ENCODE assay signal across 24 cellular contexts in the genomic region with DNA sequence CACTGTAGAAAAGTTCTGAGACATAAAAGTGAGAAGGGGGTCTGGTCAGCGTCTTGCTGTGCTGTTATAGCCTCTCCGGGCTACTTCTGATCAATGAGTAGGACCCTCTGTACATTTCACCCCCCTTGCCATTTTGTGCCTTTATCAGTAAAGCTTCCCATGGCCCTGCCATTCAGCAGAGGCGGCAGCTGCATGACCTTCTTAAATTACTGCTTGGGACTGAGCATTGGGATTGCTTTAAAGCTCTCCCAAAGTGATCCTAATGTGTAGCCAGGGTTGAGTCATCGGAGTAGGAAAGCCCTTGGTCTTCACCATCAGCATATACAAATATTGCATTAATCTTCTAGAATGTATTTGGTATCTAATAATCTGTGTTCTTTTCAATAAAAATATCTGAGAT.
"Had no signal": no experiment of that assay in that cellular context is flagged by ENCODE, and none has a peak within 500 bp of the region (broad histone marks: within the 10 kb centered on the region; RNA-seq: fewer than 3 reads in every experiment).

No MANE protein-coding gene starts in this region.

- H3K4me2 ChIP-seq: PC-9 had no signal

- H3K27ac ChIP-seq: ascending aorta, PC-9, RWPE1, SK-N-MC had no signal

- ATAC-seq: activated CD8-positive, alpha-beta T cell treated with anti-CD3 and anti-CD28 coated beads, Interleukin-2, amount 10 ng/mL, durations not matched to agents 7 days and 5 days; K562; Right ventricle myocardium inferior had no signal

- H3K9me3 Mint-ChIP-seq: activated naive CD4-positive, alpha-beta T cell treated with anti-CD3 and anti-CD28 coated beads, Interleukin-2, amount 50 U/mL, for 24 hours; activated T-helper 2 cell treated with anti-CD3 and anti-CD28 coated beads, Interferon-gamma antibody, Interleukin-2, Interleukin-4, amounts not matched to agents 10 μg/mL and 5 μg/mL and 100 μg/mL, durations not matched to agents 14 hours and 24 hours and 36 hours; T-helper 2 cell treated with Interferon-gamma antibody and Interleukin-4, amounts not matched to agents 5 μg/mL and 100 μg/mL, for 36 hours had no signal

- H3K36me3 ChIP-seq: ascending aorta had no signal

- H3K27me3 ChIP-seq: ascending aorta had no signal

- DNase-seq: activated CD4-positive, alpha-beta T cell treated with anti-CD3 and anti-CD28 coated beads, Interleukin-2, amount 10 ng/mL, durations not matched to agents 24 days and 14 days; activated CD4-positive, alpha-beta T cell treated with anti-CD3 and anti-CD28 coated beads, Interleukin-2, amount 50 U/mL, for 48 hours; activated CD8-positive, alpha-beta T cell treated with anti-CD3 and anti-CD28 coated beads, Interleukin-2, amount 10 ng/mL, durations not matched to agents 7 days and 5 days; activated gamma-delta T cell; activated naive CD4-positive, alpha-beta T cell treated with Interleukin-2 at 50 U/mL for 16 hours; activated naive CD8-positive, alpha-beta T cell treated with anti-CD3 and anti-CD28 coated beads, Interleukin-2, amount 10 ng/mL, durations not matched to agents 7 days and 5 days; activated T-cell treated with anti-CD3 and anti-CD28 coated beads, Interleukin-2, amount 50 U/mL, for 24 hours; amygdala; NCI-H1105 treated with DMSO at 0.1 percent for 48 hours; NCI-H1436; NCI-H1694; NCI-H1930; NCI-H2081 treated with DMSO at 0.1 percent for 48 hours; NCI-H345; NCI-H524 treated with DMSO at 0.1 percent for 48 hours; PC-9 had no signal

- H3K9me3 ChIP-seq: ascending aorta had no signal

- H3K27ac Mint-ChIP-seq: activated CD4-positive, alpha-beta T cell treated with anti-CD3 and anti-CD28 coated beads, Interleukin-2, amount 10 ng/mL, durations not matched to agents 24 days and 14 days; activated CD8-positive, alpha-beta T cell treated with anti-CD3 and anti-CD28 coated beads, Interleukin-2, amount 10 ng/mL, durations not matched to agents 7 days and 5 days; activated naive CD4-positive, alpha-beta T cell treated with anti-CD3 and anti-CD28 coated beads, Interleukin-2, amount 50 U/mL, for 24 hours; activated naive CD8-positive, alpha-beta T cell treated with anti-CD3 and anti-CD28 coated beads, Interleukin-2, amount 10 ng/mL, durations not matched to agents 7 days and 5 days; activated T-cell treated with anti-CD3 and anti-CD28 coated beads, Interleukin-2, amount 50 U/mL, for 24 hours; activated T-helper 2 cell treated with anti-CD3 and anti-CD28 coated beads, Interferon-gamma antibody, Interleukin-2, Interleukin-4, amounts not matched to agents 10 μg/mL and 5 μg/mL and 100 μg/mL, durations not matched to agents 14 hours and 24 hours and 36 hours; T-helper 2 cell treated with Interferon-gamma antibody and Interleukin-4, amounts not matched to agents 5 μg/mL and 100 μg/mL, for 36 hours had no signal

- H3K27me3 Mint-ChIP-seq: activated naive CD4-positive, alpha-beta T cell treated with anti-CD3 and anti-CD28 coated beads, Interleukin-2, amount 50 U/mL, for 24 hours; activated naive CD8-positive, alpha-beta T cell treated with anti-CD3 and anti-CD28 coated beads, Interleukin-2, amount 10 ng/mL, durations not matched to agents 7 days and 5 days; activated T-cell treated with anti-CD3 and anti-CD28 coated beads, Interleukin-2, amount 50 U/mL, for 24 hours had no signal

- H3K4me3 ChIP-seq: ascending aorta, K562, PC-9, SK-N-MC had no signal

- H2AFZ ChIP-seq: PC-9 had no signal

- H3K4me3 Mint-ChIP-seq: activated CD4-positive, alpha-beta T cell treated with anti-CD3 and anti-CD28 coated beads, Interleukin-2, amount 10 ng/mL, durations not matched to agents 24 days and 14 days; activated CD8-positive, alpha-beta T cell treated with anti-CD3 and anti-CD28 coated beads, Interleukin-2, amount 10 ng/mL, durations not matched to agents 7 days and 5 days; activated naive CD4-positive, alpha-beta T cell treated with anti-CD3 and anti-CD28 coated beads, Interleukin-2, amount 50 U/mL, for 24 hours; activated naive CD8-positive, alpha-beta T cell treated with anti-CD3 and anti-CD28 coated beads, Interleukin-2, amount 10 ng/mL, durations not matched to agents 7 days and 5 days; activated T-cell treated with anti-CD3 and anti-CD28 coated beads, Interleukin-2, amount 50 U/mL, for 24 hours; T-helper 2 cell treated with Interferon-gamma antibody and Interleukin-4, amounts not matched to agents 5 μg/mL and 100 μg/mL, for 36 hours had no signal

- H3K36me3 Mint-ChIP-seq: activated naive CD4-positive, alpha-beta T cell treated with anti-CD3 and anti-CD28 coated beads, Interleukin-2, amount 50 U/mL, for 24 hours; activated naive CD8-positive, alpha-beta T cell treated with anti-CD3 and anti-CD28 coated beads, Interleukin-2, amount 10 ng/mL, durations not matched to agents 7 days and 5 days had no signal
